ENCODE assay signal across 8 cellular contexts in the genomic region with DNA sequence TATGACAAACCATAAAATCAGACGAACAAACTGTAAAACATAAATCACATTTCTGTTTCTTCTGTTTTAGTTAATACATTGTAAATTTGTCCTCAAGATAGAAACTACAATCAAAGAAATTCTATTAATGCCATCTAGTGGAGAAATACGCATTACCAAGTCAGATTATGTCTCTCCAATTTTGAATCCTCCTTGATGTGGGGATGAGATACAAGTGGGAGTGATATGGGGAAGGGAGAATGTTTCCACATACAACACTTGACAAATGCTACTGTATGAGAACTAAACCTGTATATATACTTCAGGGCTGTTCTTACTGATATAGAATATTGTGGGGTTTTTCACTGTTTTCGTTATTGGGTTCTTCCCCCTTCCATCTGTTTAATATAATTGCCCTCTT. TPM values are rescaled to one million over a fixed set of nuclear protein-coding genes. Genes with fewer than 3 reads are reported as not detected.
DNase-seq lines count a peak whose midpoint lies in the region; ATAC-seq and TF ChIP-seq lines count a peak whose summit lies in the region.

No MANE protein-coding gene starts in this region.

- ATAC-seq in HG03175 (IDR thresholded peaks at IDR 0.05; ENCODE audit: unreplicated experiment) (no peak), HG03457 (IDR thresholded peaks at IDR 0.05; ENCODE audit: unreplicated experiment) (no peak)

- no peak overlapping the region for H3K27ac ChIP-seq in KMS-11

- no peaks in the 10 kb centered on the region for H3K27me3 ChIP-seq in KMS-11 (ENCODE audit: insufficient read depth, low read depth)

- no peak overlapping the region for H3K9ac ChIP-seq in KMS-11

- no peak overlapping the region for H3K4me2 ChIP-seq in KMS-11

- no peaks in the 10 kb centered on the region for H3K9me3 Mint-ChIP-seq in activated T-helper 1 cell treated with anti-CD3 and anti-CD28 coated beads, Interleukin-12 subunit alpha, Interleukin-12 subunit beta, Interleukin-2, Interleukin-4 antibody, amounts not matched to agents 30 ng/mL and 10 ng/mL and 1 ng/mL, durations not matched to agents 14 hours and 24 hours and 36 hours

- H4K20me1 ChIP-seq in KMS-11 (ENCODE audit: insufficient read depth) = no peaks in the 10 kb centered on the region

- no peak overlapping the region for H3K4me3 Mint-ChIP-seq in activated T-helper 1 cell treated with anti-CD3 and anti-CD28 coated beads, Interleukin-12 subunit alpha, Interleukin-12 subunit beta, Interleukin-2, Interleukin-4 antibody, amounts not matched to agents 30 ng/mL and 10 ng/mL and 1 ng/mL, durations not matched to agents 14 hours and 24 hours and 36 hours

- H2AFZ ChIP-seq in KMS-11 (ENCODE audit: low read depth) = no peak overlapping the region

- no peaks in the 10 kb centered on the region for H3K79me2 ChIP-seq in KMS-11 (ENCODE audit: insufficient read depth, low read depth)

- H3K4me3 ChIP-seq in KMS-11 (IDR thresholded peaks at IDR 0.05; ENCODE audit: insufficient read depth, low read depth, low read length) = no peak overlapping the region

- DNase-seq in DMS114 treated with DMSO at 0.1 percent for 48 hours (lab: John Stamatoyannopoulos, UW; ENCODE audit: unreplicated experiment) (peak; percentile 49), SW480 (ENCODE audit: low spot score) (peak; percentile 28), kidney tubule cell (ENCODE audit: low spot score) (peak; percentile 37)
- DNase-seq in activated T-helper 1 cell treated with anti-CD3 and anti-CD28 coated beads, Interleukin-12 subunit alpha, Interleukin-12 subunit beta, Interleukin-2, Interleukin-4 antibody, amounts not matched to agents 30 ng/mL and 10 ng/mL and 1 ng/mL, durations not matched to agents 14 hours and 24 hours and 36 hours (ENCODE audit: low spot score) = no peak
- no peak for DNase-seq in activated effector memory CD4-positive, alpha-beta T cell treated with anti-CD3 and anti-CD28 coated beads, Interleukin-2, amount 50 U/mL, for 16 hours

- peaks cover 3% of the 10 kb centered on the region for H3K36me3 Mint-ChIP-seq in activated T-helper 1 cell treated with anti-CD3 and anti-CD28 coated beads, Interleukin-12 subunit alpha, Interleukin-12 subunit beta, Interleukin-2, Interleukin-4 antibody, amounts not matched to agents 30 ng/mL and 10 ng/mL and 1 ng/mL, durations not matched to agents 14 hours and 24 hours and 36 hours (ENCODE audit: low read depth)

- no peaks in the 10 kb centered on the region for H3K36me3 ChIP-seq in KMS-11 (ENCODE audit: insufficient read depth)

- H3K4me1 Mint-ChIP-seq in activated T-helper 1 cell treated with anti-CD3 and anti-CD28 coated beads, Interleukin-12 subunit alpha, Interleukin-12 subunit beta, Interleukin-2, Interleukin-4 antibody, amounts not matched to agents 30 ng/mL and 10 ng/mL and 1 ng/mL, durations not matched to agents 14 hours and 24 hours and 36 hours (ENCODE audit: low read depth) = peaks cover 5% of the 10 kb centered on the region

- peaks cover 4% of the 10 kb centered on the region for H3K4me1 ChIP-seq in KMS-11 (ENCODE audit: low read depth, poor library complexity, severe bottlenecking)

- TF ChIP-seq CTCF in KMS-11 (conservative IDR thresholded peaks at IDR 0.05; ENCODE audit: low read depth, low read length) = peak; percentile 41; the same call in 1 of the 2 replicates

- peaks cover 58% of the 10 kb centered on the region for H3K27me3 Mint-ChIP-seq in activated T-helper 1 cell treated with anti-CD3 and anti-CD28 coated beads, Interleukin-12 subunit alpha, Interleukin-12 subunit beta, Interleukin-2, Interleukin-4 antibody, amounts not matched to agents 30 ng/mL and 10 ng/mL and 1 ng/mL, durations not matched to agents 14 hours and 24 hours and 36 hours (ENCODE audit: insufficient read depth)

- H3K27ac Mint-ChIP-seq in activated T-helper 1 cell treated with anti-CD3 and anti-CD28 coated beads, Interleukin-12 subunit alpha, Interleukin-12 subunit beta, Interleukin-2, Interleukin-4 antibody, amounts not matched to agents 30 ng/mL and 10 ng/mL and 1 ng/mL, durations not matched to agents 14 hours and 24 hours and 36 hours = no peak overlapping the region

- intact Hi-C loops in activated T-helper 1 cell treated with anti-CD3 and anti-CD28 coated beads, Interleukin-12 subunit alpha, Interleukin-12 subunit beta, Interleukin-2, Interleukin-4 antibody, amounts not matched to agents 30 ng/mL and 10 ng/mL and 1 ng/mL, durations not matched to agents 14 hours and 24 hours and 36 hours (cut with micrococcal nuclease) = loop anchor here (1.0 to 10.0 kb wide), 3 partner anchors 120 to 677 kb away; no protein-coding TSS in a partner anchor

RNA-seq across cellular contexts. Expression of a gene that starts 2.6 kb away (rescaled TPM):
- total RNA-seq in activated T-helper 1 cell treated with anti-CD3 and anti-CD28 coated beads, Interleukin-12 subunit alpha, Interleukin-12 subunit beta, Interleukin-2, Interleukin-4 antibody, amounts not matched to agents 30 ng/mL and 10 ng/mL and 1 ng/mL, durations not matched to agents 14 hours and 24 hours and 36 hours = not detected in 2 replicates

Comparison
In these comparisons a context has a peak if more than half of its experiments do, and no peak if none do; other contexts are left out.
1. DNase-seq: peak in DMS114 treated with DMSO at 0.1 percent for 48 hours (single experiment), SW480 (single experiment) and kidney tubule cell (single experiment); none in activated T-helper 1 cell treated with anti-CD3 and anti-CD28 coated beads, Interleukin-12 subunit alpha, Interleukin-12 subunit beta, Interleukin-2, Interleukin-4 antibody, amounts not matched to agents 30 ng/mL and 10 ng/mL and 1 ng/mL, durations not matched to agents 14 hours and 24 hours and 36 hours (single experiment) and activated effector memory CD4-positive, alpha-beta T cell treated with anti-CD3 and anti-CD28 coated beads, Interleukin-2, amount 50 U/mL, for 16 hours (single experiment).